In the genomic region with DNA sequence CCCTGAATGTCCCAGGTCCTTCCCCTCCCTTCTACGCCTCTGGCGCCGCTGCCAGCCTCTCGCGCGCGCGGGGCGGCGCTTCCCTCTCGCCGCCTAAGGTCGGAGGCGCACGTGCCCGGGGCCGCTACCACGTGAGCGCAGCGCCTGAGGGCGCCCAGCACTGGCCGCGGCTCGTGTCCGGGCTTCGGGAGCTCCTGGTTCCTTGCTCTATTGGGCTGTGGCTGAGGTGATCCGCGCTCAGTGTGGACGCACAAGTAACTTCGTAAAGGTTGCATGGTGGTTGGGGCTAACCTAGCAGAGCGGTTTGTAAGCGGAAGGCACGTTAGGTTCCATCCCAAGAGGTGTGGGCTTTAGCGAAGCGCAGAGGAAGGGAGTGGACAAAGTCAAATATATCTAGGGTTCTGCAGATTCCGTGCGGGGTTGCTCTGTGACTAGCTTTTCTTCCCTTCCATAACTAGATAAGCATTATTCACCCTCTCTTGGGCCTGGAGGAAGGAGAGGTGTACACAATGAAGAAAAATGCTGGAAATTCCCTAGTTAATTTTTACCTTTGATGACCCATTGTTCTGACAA, we compare ENCODE assay signal across 9 cellular contexts. TPM values are rescaled to one million over a fixed set of nuclear protein-coding genes. Genes with fewer than 3 reads are reported as not detected.
DNase-seq lines count a peak whose midpoint lies in the region; ATAC-seq and TF ChIP-seq lines count a peak whose summit lies in the region.
"Had no signal": no experiment of that assay in that cellular context is flagged by ENCODE, and none has a peak within 500 bp of the region (broad histone marks: within the 10 kb centered on the region; RNA-seq: fewer than 3 reads in every experiment).

No MANE protein-coding gene starts in this region.

- H3K9ac ChIP-seq in mesenchymal stem cell (ENCODE audit: low read length), result peak overlapping the region; percentile 27

- H2BK120ac ChIP-seq in mesenchymal stem cell (ENCODE audit: low read depth, low read length), result no peak overlapping the region

- H3K4me1 Mint-ChIP-seq in activated CD8-positive, alpha-beta memory T cell treated with anti-CD3 and anti-CD28 coated beads, Interleukin-2, amount 10 ng/mL, durations not matched to agents 7 days and 5 days, result peaks cover 13% of the 10 kb centered on the region
- H3K4me1 Mint-ChIP-seq in endothelial cell (ENCODE audit: unreplicated experiment), result peaks cover 57% of the 10 kb centered on the region

- H3K4me1 ChIP-seq in mesenchymal stem cell (ENCODE audit: control insufficient read depth, insufficient read depth, low read depth, low read length) (peaks cover 12% of the 10 kb centered on the region), uterus (no peaks in the 10 kb centered on the region)

- no peak overlapping the region for H3K14ac ChIP-seq in mesenchymal stem cell (ENCODE audit: low read length in 2 of 2)

- H3K36me3 ChIP-seq in mesenchymal stem cell (ENCODE audit: control insufficient read depth in 1 of 2, insufficient read depth in 2 of 2, low read depth in 1 of 2, low read length in 2 of 2), result no peaks in the 10 kb centered on the region
- H3K36me3 ChIP-seq in uterus, result no peaks in the 10 kb centered on the region

- CTCF ChIA-PET in activated CD8-positive, alpha-beta memory T cell treated with anti-CD3 and anti-CD28 coated beads, Interleukin-2, amount 10 ng/mL, durations not matched to agents 7 days and 5 days (lab: Charles Lee), result no interaction called here

- no peak overlapping the region for H4K91ac ChIP-seq in mesenchymal stem cell (ENCODE audit: low read length)

- intact Hi-C loops in uterus (cut with DNase I; ENCODE audit: low total_unique reads), result no loop called here

- no peaks in the 10 kb centered on the region for H3K79me1 ChIP-seq in mesenchymal stem cell (replicated peaks; ENCODE audit: low read length, poor library complexity, severe bottlenecking)

- H3K18ac ChIP-seq in mesenchymal stem cell (ENCODE audit: low read depth in 1 of 2, low read length in 2 of 2), result no peak overlapping the region

- peak in 1 of 2 donors; percentile 26 for TF ChIP-seq POLR2A in uterus (IDR thresholded peaks at IDR 0.05)

- H3K4me3 Mint-ChIP-seq in activated CD8-positive, alpha-beta memory T cell treated with anti-CD3 and anti-CD28 coated beads, Interleukin-2, amount 10 ng/mL, durations not matched to agents 7 days and 5 days, result no peak overlapping the region
- H3K4me3 Mint-ChIP-seq in endothelial cell (ENCODE audit: unreplicated experiment), result peak overlapping the region; percentile 96

- peak overlapping the region; percentile 54 to 84 for H3K4me3 ChIP-seq in mesenchymal stem cell (ENCODE audit: insufficient read depth in 1 of 2, low read depth in 1 of 2, low read length in 2 of 2)
- peak overlapping the region; percentile 27 to 34 for H3K4me3 ChIP-seq in uterus

- no peak overlapping the region for H2AFZ ChIP-seq in mesenchymal stem cell (ENCODE audit: low read depth, low read length)

- no peak overlapping the region for H2BK5ac ChIP-seq in mesenchymal stem cell (ENCODE audit: low read depth, low read length, poor library complexity, severe bottlenecking)

- DNase-seq in activated CD8-positive, alpha-beta memory T cell treated with anti-CD3 and anti-CD28 coated beads, Interleukin-2, amount 10 ng/mL, durations not matched to agents 7 days and 5 days, result no peak
- DNase-seq in activated CD8-positive, alpha-beta memory T cell treated with anti-CD3 and anti-CD28 coated beads for 24 hours, result no peak
- DNase-seq in endothelial cell (ENCODE audit: low spot score) (peak; percentile 59), mesenchymal stem cell (peak; percentile 13), uterus (peak in 1 of 2 donors; percentile 19), GM10266 (ENCODE audit: extremely low spot score) (no peak)
- DNase-seq: AML-193 had no signal

- no peaks in the 10 kb centered on the region for H3K36me3 Mint-ChIP-seq in activated CD8-positive, alpha-beta memory T cell treated with anti-CD3 and anti-CD28 coated beads, Interleukin-2, amount 10 ng/mL, durations not matched to agents 7 days and 5 days
- H3K36me3 Mint-ChIP-seq in endothelial cell (ENCODE audit: low read depth, unreplicated experiment), result peaks cover 4% of the 10 kb centered on the region

- H2BK15ac ChIP-seq in mesenchymal stem cell (ENCODE audit: low read depth, poor library complexity, severe bottlenecking), result no peak overlapping the region

- peak overlapping the region in 1 of 2 experiments; percentile 1 for H3K23ac ChIP-seq in mesenchymal stem cell (ENCODE audit: low read length in 2 of 2)

- 6% methylated on average over 34 of the region's 37 CpGs for WGBS in mesenchymal stem cell

- H4K8ac ChIP-seq in mesenchymal stem cell (ENCODE audit: low read length), result no peak overlapping the region

- H3K9me3 ChIP-seq in mesenchymal stem cell (ENCODE audit: control insufficient read depth, low read length) (no peaks in the 10 kb centered on the region), uterus (no peaks in the 10 kb centered on the region)

- peak; percentile 9 for ATAC-seq in activated CD8-positive, alpha-beta memory T cell treated with anti-CD3 and anti-CD28 coated beads, Interleukin-2, amount 10 ng/mL, durations not matched to agents 7 days and 5 days
- ATAC-seq in GM21390 (IDR thresholded peaks at IDR 0.05; ENCODE audit: unreplicated experiment) (no peak), HG02852 (IDR thresholded peaks at IDR 0.05; ENCODE audit: unreplicated experiment) (no peak)

- H3K27me3 ChIP-seq in mesenchymal stem cell (ENCODE audit: control insufficient read depth in 1 of 2, insufficient read depth in 1 of 2, low read length in 2 of 2) (peaks cover 0 to 55% of the 10 kb centered on the region in 2 experiments), uterus (no peaks in the 10 kb centered on the region)

- no peak overlapping the region for H2BK12ac ChIP-seq in mesenchymal stem cell (ENCODE audit: low read length in 2 of 2)

- peak overlapping the region; percentile 100 for H3K4me2 ChIP-seq in mesenchymal stem cell (ENCODE audit: low read length, poor library complexity, severe bottlenecking)

- peaks cover 58% of the 10 kb centered on the region for H3K27me3 Mint-ChIP-seq in activated CD8-positive, alpha-beta memory T cell treated with anti-CD3 and anti-CD28 coated beads, Interleukin-2, amount 10 ng/mL, durations not matched to agents 7 days and 5 days
- peaks cover 3% of the 10 kb centered on the region for H3K27me3 Mint-ChIP-seq in endothelial cell (ENCODE audit: unreplicated experiment)

- H3K4ac ChIP-seq in mesenchymal stem cell (ENCODE audit: low read depth in 1 of 2, low read length in 2 of 2), result no peak overlapping the region

- H3K9me3 Mint-ChIP-seq in activated CD8-positive, alpha-beta memory T cell treated with anti-CD3 and anti-CD28 coated beads, Interleukin-2, amount 10 ng/mL, durations not matched to agents 7 days and 5 days (ENCODE audit: low read depth), result no peaks in the 10 kb centered on the region
- no peaks in the 10 kb centered on the region for H3K9me3 Mint-ChIP-seq in endothelial cell (ENCODE audit: unreplicated experiment)

- H3K27ac Mint-ChIP-seq in activated CD8-positive, alpha-beta memory T cell treated with anti-CD3 and anti-CD28 coated beads, Interleukin-2, amount 10 ng/mL, durations not matched to agents 7 days and 5 days, result no peak overlapping the region
- peak overlapping the region; percentile 82 for H3K27ac Mint-ChIP-seq in endothelial cell (ENCODE audit: unreplicated experiment)

- H3K27ac ChIP-seq in mesenchymal stem cell (ENCODE audit: low read length, poor library complexity, severe bottlenecking) (no peak overlapping the region), uterus (peak overlapping the region in 1 of 2 donors; percentile 45)

- H2AK5ac ChIP-seq in mesenchymal stem cell (ENCODE audit: low read length, severe bottlenecking), result no peak overlapping the region

- TF ChIP-seq CTCF in endothelial cell (IDR thresholded peaks at IDR 0.05; ENCODE audit: unreplicated experiment) (no peak), uterus (IDR thresholded peaks at IDR 0.05) (no peak), GM10266 (IDR thresholded peaks at IDR 0.05; ENCODE audit: control insufficient read depth, insufficient read depth, low read depth, missing control alignments) (no peak)

RNA-seq across cellular contexts. Expression of a gene that starts 1.8 kb away (rescaled TPM):
- total RNA-seq in activated CD8-positive, alpha-beta memory T cell treated with anti-CD3 and anti-CD28 coated beads, Interleukin-2, amount 10 ng/mL, durations not matched to agents 7 days and 5 days, result not detected
- total RNA-seq in endothelial cell (ENCODE audit: unreplicated experiment) (48.0 TPM), uterus (10 to 100 TPM in 3 of 4 donors, 1 to 10 TPM in 1; 9.7 to 16.6 (median 13.8) TPM)
- 0.01 TPM for polyA plus RNA-seq in mesenchymal stem cell (2013, experiment 1 of 2)
- not detected for polyA plus RNA-seq in mesenchymal stem cell (2013, experiment 2 of 2)

Comparison
In these comparisons a context has a peak if more than half of its experiments do, and no peak if none do; other contexts are left out.
1. DNase-seq: peak in endothelial cell (single experiment) and mesenchymal stem cell (single experiment); none in activated CD8-positive, alpha-beta memory T cell treated with anti-CD3 and anti-CD28 coated beads, Interleukin-2, amount 10 ng/mL, durations not matched to agents 7 days and 5 days (single experiment), activated CD8-positive, alpha-beta memory T cell treated with anti-CD3 and anti-CD28 coated beads for 24 hours (single experiment) and GM10266 (single experiment).
2. RNA of a gene that starts 1.8 kb away (total RNA-seq): 48.0 TPM in endothelial cell (single experiment) and 9.7 to 16.6 TPM in uterus; not detected in activated CD8-positive, alpha-beta memory T cell treated with anti-CD3 and anti-CD28 coated beads, Interleukin-2, amount 10 ng/mL, durations not matched to agents 7 days and 5 days; every median in the first group is over 10 times any median in the second.